Comparison of ENCODE assay signal across 10 cellular contexts in the genomic region with DNA sequence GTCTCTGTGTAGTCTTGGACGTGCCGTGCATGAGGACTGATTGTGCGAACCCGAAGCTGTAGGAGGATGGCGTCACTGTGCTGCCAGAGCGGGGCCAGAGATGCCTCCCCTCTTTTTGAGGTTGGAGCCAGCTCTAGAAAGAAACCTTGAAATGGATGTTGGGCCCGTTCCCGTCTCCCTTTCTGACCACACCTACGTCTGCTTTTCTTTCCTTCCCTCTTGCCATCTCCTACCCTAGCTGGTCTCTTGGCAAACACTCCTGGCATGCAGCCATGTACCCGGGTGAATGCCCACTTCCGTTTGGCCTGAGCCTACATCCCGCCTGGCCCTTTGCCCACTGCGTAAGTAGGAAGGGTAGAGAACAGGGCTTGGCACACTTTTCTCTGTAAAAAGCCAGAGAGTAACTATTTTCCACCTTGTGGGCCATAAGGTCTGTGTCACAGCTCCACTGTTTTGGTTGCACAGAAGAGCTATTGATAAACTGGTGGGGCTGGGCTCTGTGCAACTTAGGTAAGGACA. TPM values are rescaled to one million over a fixed set of nuclear protein-coding genes. Genes with fewer than 3 reads are reported as not detected.
A peak's percentile ranks its signal among the peaks of the same experiment; 100 is the strongest.
DNase-seq lines count a peak whose midpoint lies in the region; ATAC-seq, FAIRE-seq and TF ChIP-seq lines count a peak whose summit lies in the region.
"Had no signal": no experiment of that assay in that cellular context is flagged by ENCODE, and none has a peak within 500 bp of the region (broad histone marks: within the 10 kb centered on the region; RNA-seq: fewer than 3 reads in every experiment).

No MANE protein-coding gene starts in this region.

- DNase-seq in COLO668 (lab: John Stamatoyannopoulos, UW; ENCODE audit: unreplicated experiment), result peak; percentile 28
- no peak for DNase-seq in Panc1 (ENCODE audit: low read depth, low spot score)
- peak; percentile 70 for DNase-seq in fibroblast of pulmonary artery (ENCODE audit: low read depth)
- DNase-seq in osteoblast (ENCODE audit: insufficient read length, low spot score, missing footprints), result peak; percentile 78
- no peak for DNase-seq in UCSD-AML1 (lab: John Stamatoyannopoulos, UW; ENCODE audit: unreplicated experiment)
- no peak for DNase-seq in GM12891 (ENCODE audit: insufficient read length, low spot score)

- H3K27me3 ChIP-seq in Panc1 (ENCODE audit: control insufficient read depth, insufficient read depth, low read length) (no peaks in the 10 kb centered on the region), osteoblast (ENCODE audit: insufficient read depth, low read length) (no peaks in the 10 kb centered on the region)
- H3K27me3 ChIP-seq: BLaER1 had no signal

- H3K36me3 ChIP-seq in Panc1 (ENCODE audit: control insufficient read depth, insufficient read depth, low read length), result no peaks in the 10 kb centered on the region
- peaks cover 47% of the 10 kb centered on the region for H3K36me3 ChIP-seq in osteoblast (ENCODE audit: insufficient read depth, low read length)
- H3K36me3 ChIP-seq: BLaER1 had no signal

- CTCF ChIA-PET in Panc1 (lab: Charles Lee), result no interaction called here

- peak overlapping the region; percentile 32 for H3K4me2 ChIP-seq in osteoblast (ENCODE audit: insufficient read depth, low read length)
- H3K4me2 ChIP-seq: BLaER1 had no signal

- H3K27ac ChIP-seq in Panc1 (ENCODE audit: low read length) (peak overlapping the region; percentile 69; the same call in 1 of the 2 replicates), osteoblast (ENCODE audit: low read depth, low read length) (peak overlapping the region; percentile 49)
- H3K27ac ChIP-seq: BLaER1 had no signal

- H3K9me3 ChIP-seq in Panc1 (ENCODE audit: control insufficient read depth, insufficient read depth, low read depth, low read length) (no peaks in the 10 kb centered on the region), osteoblast (ENCODE audit: low read depth, low read length) (no peaks in the 10 kb centered on the region)
- H3K9me3 ChIP-seq: BLaER1 had no signal

- H3K4me3 ChIP-seq in Panc1 (ENCODE audit: low read depth in 2 of 2, low read length in 2 of 2), result no peak overlapping the region
- no peak overlapping the region for H3K4me3 ChIP-seq in fibroblast of pulmonary artery (replicated peaks; ENCODE audit: low read depth, low read length)
- no peak overlapping the region for H3K4me3 ChIP-seq in osteoblast (ENCODE audit: insufficient read depth, low read length)
- H3K4me3 ChIP-seq: BLaER1 had no signal

- H3K4me1 ChIP-seq in Panc1 (ENCODE audit: control insufficient read depth, insufficient read depth, low read length), result peaks cover 56% of the 10 kb centered on the region
- peaks cover 35% of the 10 kb centered on the region for H3K4me1 ChIP-seq in osteoblast (ENCODE audit: insufficient read depth, low read length)

- TF ChIP-seq CTCF in Panc1 (IDR thresholded peaks at IDR 0.05), result no peak
- TF ChIP-seq CTCF in fibroblast of pulmonary artery (IDR thresholded peaks at IDR 0.05; ENCODE audit: low read length, missing control alignments), result no peak
- no peak for TF ChIP-seq CTCF in osteoblast (IDR thresholded peaks at IDR 0.05; ENCODE audit: extremely low read depth, low read depth, low read length)

- POLR2A ChIA-PET in Panc1 (lab: Charles Lee), result no interaction called here

- H3K79me2 ChIP-seq in osteoblast (ENCODE audit: insufficient read depth, low read length), result peaks cover 100% of the 10 kb centered on the region

- H2AFZ ChIP-seq in osteoblast (ENCODE audit: low read length), result no peak overlapping the region

- no peak for TF ChIP-seq POLR2A in GM12891 (IDR thresholded peaks at IDR 0.05; ENCODE audit: low read depth, low read length)

- in situ Hi-C loops in Panc1 (cut with HindIII; ENCODE audit: low pct_unique_long_range_greater_than_20kb, low sequenced_read_pairs), result no loop called here

- H4K20me1 ChIP-seq in osteoblast (ENCODE audit: insufficient read depth, low read length), result peaks cover 19% of the 10 kb centered on the region
- H4K20me1 ChIP-seq: BLaER1 had no signal

- intact Hi-C loops in Panc1 (cut with micrococcal nuclease; ENCODE audit: unreplicated experiment), result no loop called here

- BruUV-seq in Panc1 (replicated peaks; lab: Mats Ljungman, UMichigan), result no TSS peak

- ATAC-seq in Panc1, result no peak
- no peak for ATAC-seq in GM18907 (IDR thresholded peaks at IDR 0.05; ENCODE audit: unreplicated experiment)
- no peak for ATAC-seq in GM21390 (IDR thresholded peaks at IDR 0.05; ENCODE audit: unreplicated experiment)

- no peak for FAIRE-seq in GM12891 (lab: Jason Lieb, UNC)

TF ChIP-seq in GM12891, 5 proteins besides CTCF, POLR2A, EP300 and RAD21:
- TF ChIP-seq POLR2AphosphoS5 (IDR thresholded peaks at IDR 0.05; ENCODE audit: low read depth, low read length) (no peak), POU2F2 (IDR thresholded peaks at IDR 0.05; ENCODE audit: low read depth, low read length) (no peak), PAX5 (IDR thresholded peaks at IDR 0.05; ENCODE audit: insufficient read depth, low read length, severe bottlenecking) (no peak), TAF1 (IDR thresholded peaks at IDR 0.05; ENCODE audit: low read depth, low read length) (no peak), SPI1 (IDR thresholded peaks at IDR 0.05; ENCODE audit: low read depth, low read length) (no peak)

RNA-seq across cellular contexts. Expression of gene SH3BP4, which starts 37.4 kb away (rescaled TPM):
- 133 TPM for total RNA-seq in Panc1 (2021; ENCODE audit: unreplicated experiment)
- polyA plus RNA-seq in Panc1 (2012; ENCODE audit: insufficient read length), result 102 TPM
- total RNA-seq in osteoblast, result 113 and 121 TPM in 2 replicates
- polyA plus RNA-seq in GM12891 (2012; ENCODE audit: low read depth, missing spikeins), result not detected
- total RNA-seq: T-helper 2 cell treated with Interferon-gamma antibody and Interleukin-4, amounts not matched to agents 100 ng/mL and 5 ng/mL, for 36 hours had no signal

Comparison
In these comparisons a context has a peak if more than half of its experiments do, and no peak if none do; other contexts are left out.
1. DNase-seq: peak in COLO668 (single experiment), fibroblast of pulmonary artery (single experiment) and osteoblast (single experiment); none in Panc1 (single experiment), UCSD-AML1 (single experiment) and GM12891 (single experiment).